Comparison of ENCODE assay signal across 8 cellular contexts in genomic region chr6:47309326-47310130, GRCh38. TPM values are rescaled to one million over a fixed set of nuclear protein-coding genes. Genes with fewer than 3 reads are reported as not detected.
DNase-seq lines count a peak whose midpoint lies in the region; ATAC-seq, FAIRE-seq and TF ChIP-seq lines count a peak whose summit lies in the region.

A gene with protein sequence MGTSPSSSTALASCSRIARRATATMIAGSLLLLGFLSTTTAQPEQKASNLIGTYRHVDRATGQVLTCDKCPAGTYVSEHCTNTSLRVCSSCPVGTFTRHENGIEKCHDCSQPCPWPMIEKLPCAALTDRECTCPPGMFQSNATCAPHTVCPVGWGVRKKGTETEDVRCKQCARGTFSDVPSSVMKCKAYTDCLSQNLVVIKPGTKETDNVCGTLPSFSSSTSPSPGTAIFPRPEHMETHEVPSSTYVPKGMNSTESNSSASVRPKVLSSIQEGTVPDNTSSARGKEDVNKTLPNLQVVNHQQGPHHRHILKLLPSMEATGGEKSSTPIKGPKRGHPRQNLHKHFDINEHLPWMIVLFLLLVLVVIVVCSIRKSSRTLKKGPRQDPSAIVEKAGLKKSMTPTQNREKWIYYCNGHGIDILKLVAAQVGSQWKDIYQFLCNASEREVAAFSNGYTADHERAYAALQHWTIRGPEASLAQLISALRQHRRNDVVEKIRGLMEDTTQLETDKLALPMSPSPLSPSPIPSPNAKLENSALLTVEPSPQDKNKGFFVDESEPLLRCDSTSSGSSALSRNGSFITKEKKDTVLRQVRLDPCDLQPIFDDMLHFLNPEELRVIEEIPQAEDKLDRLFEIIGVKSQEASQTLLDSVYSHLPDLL (minus strand): TSS chr6:47309905. CDS start chr6:47309511, 394 bp downstream.

- ATAC-seq in DND-41 (ENCODE audit: insufficient read depth, low read depth) (peak; percentile 89), GM21723 (IDR thresholded peaks at IDR 0.05; ENCODE audit: unreplicated experiment) (peak; percentile 99), natural killer cell (peak; percentile 88 to 94 (median 93))
- peak; percentile 98 for ATAC-seq in activated T-helper 17 cell treated with anti-CD3 and anti-CD28 coated beads, Interleukin-2, amount 50 U/mL, for 72 hours (replicated peaks)
- ATAC-seq in stimulated activated naive CD8-positive, alpha-beta T cell treated with anti-CD3 and anti-CD28 coated beads, Interleukin-15, Interleukin-2, amounts not matched to agents 100 U/mL and 50 U/mL, for 24 hours: peak; percentile 97

- H3K9ac ChIP-seq in DND-41 (ENCODE audit: low read depth, low read length) (peak within 1 kb of the TSS; percentile 61), KMS-11 (peak within 1 kb of the TSS; percentile 85)

- no peaks in the 10 kb centered on the region for H3K36me3 Mint-ChIP-seq in activated T-helper 17 cell treated with anti-CD3 and anti-CD28 coated beads, Interleukin-2, amount 50 U/mL, for 72 hours (ENCODE audit: low read depth)
- H3K36me3 Mint-ChIP-seq in natural killer cell: no peaks in the 10 kb centered on the region

- peaks cover 6% of the 10 kb centered on the region; the same call in 1 of the 2 replicates for H4K20me1 ChIP-seq in DND-41 (ENCODE audit: insufficient read depth, low read length)
- no peaks in the 10 kb centered on the region for H4K20me1 ChIP-seq in KMS-11 (ENCODE audit: insufficient read depth)

- H3K27me3 Mint-ChIP-seq in activated T-helper 17 cell treated with anti-CD3 and anti-CD28 coated beads, Interleukin-2, amount 50 U/mL, for 72 hours: peaks cover 22% of the 10 kb centered on the region
- H3K27me3 Mint-ChIP-seq in natural killer cell (ENCODE audit: low read depth in 2 of 2): peaks cover 39 to 59% of the 10 kb centered on the region in 2 donors

- no peaks in the 10 kb centered on the region for H3K9me3 ChIP-seq in DND-41 (ENCODE audit: insufficient read depth, low read length, severe bottlenecking)

- H3K4me3 ChIP-seq in DND-41 (ENCODE audit: low read depth in 1 of 2, low read length in 2 of 2) (peak within 1 kb of the TSS; percentile 49 to 83; a peak in 3 of 4 replicates), KMS-11 (IDR thresholded peaks at IDR 0.05; ENCODE audit: insufficient read depth, low read depth, low read length) (no peak within 1 kb of the TSS)

- peak within 1 kb of the TSS; percentile 99 for H3K4me2 ChIP-seq in DND-41 (ENCODE audit: insufficient read depth, low read length)
- peak within 1 kb of the TSS; percentile 55 for H3K4me2 ChIP-seq in KMS-11

- intact Hi-C loops in natural killer cell (cut with micrococcal nuclease): no loop called here

- H3K9me3 Mint-ChIP-seq in activated T-helper 17 cell treated with anti-CD3 and anti-CD28 coated beads, Interleukin-2, amount 50 U/mL, for 72 hours: no peaks in the 10 kb centered on the region
- H3K9me3 Mint-ChIP-seq in natural killer cell: no peaks in the 10 kb centered on the region

- peak; percentile 82 for DNase-seq in DND-41
- DNase-seq in RCC 7860 (ENCODE audit: low spot score): peak; percentile 78
- peak; percentile 83 for DNase-seq in fibroblast of peridontal ligament (ENCODE audit: extremely low read depth)
- peak; percentile 49 for DNase-seq in natural killer cell
- DNase-seq in stimulated activated naive CD8-positive, alpha-beta T cell treated with anti-CD3 and anti-CD28 coated beads, Interleukin-15, Interleukin-2, amounts not matched to agents 100 U/mL and 50 U/mL, for 24 hours: peak; percentile 87

- H3K27me3 ChIP-seq in DND-41 (ENCODE audit: insufficient read depth, low read length, poor library complexity): peaks cover 33% of the 10 kb centered on the region
- H3K27me3 ChIP-seq in KMS-11 (ENCODE audit: insufficient read depth, low read depth): no peaks in the 10 kb centered on the region

- H3K4me3 Mint-ChIP-seq in activated T-helper 17 cell treated with anti-CD3 and anti-CD28 coated beads, Interleukin-2, amount 50 U/mL, for 72 hours: peak within 1 kb of the TSS; percentile 64
- H3K4me3 Mint-ChIP-seq in natural killer cell: peak within 1 kb of the TSS; percentile 59

- peaks cover 20% of the 10 kb centered on the region for H3K4me1 ChIP-seq in DND-41 (ENCODE audit: insufficient read depth, low read length)
- peaks cover 19% of the 10 kb centered on the region for H3K4me1 ChIP-seq in KMS-11 (ENCODE audit: low read depth, poor library complexity, severe bottlenecking)

- TF ChIP-seq CTCF in DND-41 (IDR thresholded peaks at IDR 0.05; ENCODE audit: borderline replicate concordance, extremely low read depth, low read length, poor library complexity, severe bottlenecking) (peak; percentile 93), KMS-11 (conservative IDR thresholded peaks at IDR 0.05; ENCODE audit: low read depth, low read length) (peak; percentile 78), natural killer cell (IDR thresholded peaks at IDR 0.05) (peak; percentile 40)

- H3K79me2 ChIP-seq in DND-41 (ENCODE audit: insufficient read depth, low read length): no peaks in the 10 kb centered on the region
- H3K79me2 ChIP-seq in KMS-11 (ENCODE audit: insufficient read depth, low read depth): peaks cover 19% of the 10 kb centered on the region; the same call in 1 of the 2 replicates

- H3K27ac ChIP-seq in DND-41 (ENCODE audit: low read length) (peak within 1 kb of the TSS; percentile 50; the same call in 1 of the 2 replicates), KMS-11 (peak within 1 kb of the TSS; percentile 48)

- H2AFZ ChIP-seq in DND-41 (ENCODE audit: low read depth, low read length) (peak within 1 kb of the TSS; percentile 85), KMS-11 (ENCODE audit: low read depth) (peak within 1 kb of the TSS; percentile 96)

- no peaks in the 10 kb centered on the region for H3K4me1 Mint-ChIP-seq in activated T-helper 17 cell treated with anti-CD3 and anti-CD28 coated beads, Interleukin-2, amount 50 U/mL, for 72 hours
- H3K4me1 Mint-ChIP-seq in natural killer cell: peaks cover 6 to 14% of the 10 kb centered on the region in 2 donors

- H3K36me3 ChIP-seq in DND-41 (ENCODE audit: insufficient read depth, low read length) (no peaks in the 10 kb centered on the region), KMS-11 (ENCODE audit: insufficient read depth) (no peaks in the 10 kb centered on the region)

- no peak within 1 kb of the TSS for H3K27ac Mint-ChIP-seq in activated T-helper 17 cell treated with anti-CD3 and anti-CD28 coated beads, Interleukin-2, amount 50 U/mL, for 72 hours
- no peak within 1 kb of the TSS for H3K27ac Mint-ChIP-seq in natural killer cell

- peak; percentile 53 for FAIRE-seq in RCC 7860 (lab: Jason Lieb, UNC)

RNA-seq across cellular contexts. Expression of the gene that starts here (rescaled TPM):
- under 1 TPM; 0.41 to 0.74 TPM for total RNA-seq in activated T-helper 17 cell treated with anti-CD3 and anti-CD28 coated beads, Interleukin-2, amount 50 U/mL, for 72 hours
- under 1 TPM in 2 of 3 donors, not detected in 1; 0.58 to 0.92 TPM for total RNA-seq in natural killer cell

Comparison
In these comparisons a context has a peak if more than half of its experiments do, and no peak if none do; other contexts are left out.
1. Peak in ATAC-seq in activated T-helper 17 cell treated with anti-CD3 and anti-CD28 coated beads, Interleukin-2, amount 50 U/mL, for 72 hours; RNA of the gene not detected or under 1 TPM.
2. Peak in DNase-seq and ATAC-seq in natural killer cell; RNA of the gene not detected or under 1 TPM.
3. CTCF ChIP-seq: peak in every context shown above with its lines; median percentile 93 in DND-41; 78 in KMS-11; 40 in natural killer cell.